Comparison of ENCODE assay signal across 15 cellular contexts in the genomic region with DNA sequence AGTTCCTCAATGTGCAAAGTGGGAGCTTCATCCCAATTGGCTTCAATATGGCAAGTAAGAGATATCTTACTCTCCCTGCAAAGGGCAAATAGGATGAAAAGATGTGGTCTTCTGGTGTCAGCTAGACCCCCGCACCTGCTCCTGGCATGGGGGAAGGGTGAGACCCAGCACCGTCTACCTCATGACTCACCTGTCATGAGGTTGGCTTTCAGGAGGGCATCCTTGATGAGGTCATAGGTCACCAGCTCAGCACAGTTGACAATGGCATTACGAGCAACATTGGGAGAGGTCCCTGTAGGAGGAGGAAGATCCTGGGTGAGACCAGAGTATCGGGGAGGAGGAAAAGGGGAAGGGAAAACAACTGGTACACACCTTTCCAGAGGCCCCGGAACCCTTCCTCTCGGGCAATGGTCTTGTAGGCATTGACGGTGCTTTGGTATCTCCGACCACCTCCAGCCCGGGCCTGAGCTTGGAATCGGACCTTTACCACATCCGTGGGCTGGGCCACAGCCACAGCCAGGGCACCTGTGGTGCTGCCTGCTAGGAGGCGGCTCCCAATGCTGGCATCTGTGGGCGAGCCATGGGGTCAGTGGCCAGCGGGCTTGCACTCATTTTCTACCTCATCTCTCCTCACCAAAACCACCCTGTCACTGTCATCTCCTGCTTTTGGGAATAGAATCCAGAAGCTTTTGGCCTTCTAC. TPM values are rescaled to one million over a fixed set of nuclear protein-coding genes. Genes with fewer than 3 reads are reported as not detected.
A peak's percentile ranks its signal among the peaks of the same experiment; 100 is the strongest.
DNase-seq lines count a peak whose midpoint lies in the region; ATAC-seq and TF ChIP-seq lines count a peak whose summit lies in the region.
"Had no signal": no experiment of that assay in that cellular context is flagged by ENCODE, and none has a peak within 500 bp of the region (broad histone marks: within the 10 kb centered on the region; RNA-seq: fewer than 3 reads in every experiment).

No MANE protein-coding gene starts in this region.

- no peak overlapping the region for H3K9ac ChIP-seq in H9 (ENCODE audit: extremely low read depth, insufficient read length, low read length)
- H3K9ac ChIP-seq: neural progenitor cell had no signal

- H3K14ac ChIP-seq in H9 (ENCODE audit: insufficient read depth, low read length), result no peak overlapping the region

- no peak overlapping the region for H2AK5ac ChIP-seq in H9 (ENCODE audit: insufficient read length, low read length)

- H3K4me1 Mint-ChIP-seq in CD14-positive monocyte, result peaks cover 76% of the 10 kb centered on the region
- H3K4me1 Mint-ChIP-seq in CD8-positive, alpha-beta T cell (ENCODE audit: low read depth), result peaks cover 90% of the 10 kb centered on the region
- H3K4me1 Mint-ChIP-seq in activated T-helper 17 cell treated with anti-CD3 and anti-CD28 coated beads, Interleukin-2, amount 50 U/mL, for 72 hours, result peaks cover 50% of the 10 kb centered on the region
- peaks cover 80 to 96% (median 84%) of the 10 kb centered on the region in 3 donors for H3K4me1 Mint-ChIP-seq in naive B cell
- H3K4me1 Mint-ChIP-seq in H9, result peaks cover 19 to 27% of the 10 kb centered on the region in 2 experiments

- H3K36me3 Mint-ChIP-seq in CD14-positive monocyte (peaks cover 75 to 87% of the 10 kb centered on the region in 2 donors), naive B cell (peaks cover 48 to 51% of the 10 kb centered on the region in 2 donors), H9 (ENCODE audit: insufficient read depth in 1 of 3, low read depth in 3 of 3) (peaks cover 57 to 78% (median 77%) of the 10 kb centered on the region in 3 experiments; a peak in 6 of 7 replicates)
- peaks cover 79% of the 10 kb centered on the region for H3K36me3 Mint-ChIP-seq in CD8-positive, alpha-beta T cell
- peaks cover 79% of the 10 kb centered on the region for H3K36me3 Mint-ChIP-seq in activated T-helper 17 cell treated with anti-CD3 and anti-CD28 coated beads, Interleukin-2, amount 50 U/mL, for 72 hours (ENCODE audit: low read depth)

- H3T11ph ChIP-seq in H9 (ENCODE audit: low read length), result no peak overlapping the region

- H4K5ac ChIP-seq in H9 (ENCODE audit: insufficient read length, low read depth, low read length), result no peak overlapping the region

- no peak overlapping the region for H3K23ac ChIP-seq in H9 (ENCODE audit: insufficient read length, low read depth, low read length)

- ATAC-seq in CD8-positive, alpha-beta T cell, result no peak
- ATAC-seq in activated T-helper 17 cell treated with anti-CD3 and anti-CD28 coated beads, Interleukin-2, amount 50 U/mL, for 72 hours (replicated peaks), result no peak
- no peak for ATAC-seq in naive B cell (ENCODE audit: low read depth in 2 of 2)
- ATAC-seq: right cardiac atrium had no signal

- peak overlapping the region; percentile 0 for H3K27ac ChIP-seq in CD8-positive, alpha-beta T cell (ENCODE audit: low read depth, low read length)
- no peak overlapping the region for H3K27ac ChIP-seq in H9 (ENCODE audit: insufficient read length, low read depth, low read length)
- H3K27ac ChIP-seq: breast epithelium, neural progenitor cell, uterus had no signal

- peak; percentile 16 for DNase-seq in CD14-positive monocyte (ENCODE audit: low spot score)
- DNase-seq in CD8-positive, alpha-beta T cell, result no peak
- no peak for DNase-seq in naive B cell
- no peak for DNase-seq in H9
- no peak for DNase-seq in stimulated activated naive CD4-positive, alpha-beta T cell treated with Interleukin-2 at 50 U/mL for 16 hours (lab: John Stamatoyannopoulos, UW)
- DNase-seq in NCI-H510A (lab: John Stamatoyannopoulos, UW), result no peak
- DNase-seq: activated gamma-delta T cell treated with Interleukin-2 at 50 U/mL for 16 hours; endodermal cell; mammary epithelial cell; right cardiac atrium; stimulated activated CD4-positive, alpha-beta T cell treated with anti-CD3 and anti-CD28 coated beads, Interleukin-4, amount 100 ng/mL, for 4 hours; uterus had no signal

- no peak overlapping the region for H4K91ac ChIP-seq in H9 (ENCODE audit: insufficient read length, low read depth, low read length)

- H3K56ac ChIP-seq in H9 (ENCODE audit: insufficient read length, low read depth, low read length), result no peak overlapping the region

- H3K27me3 ChIP-seq in CD8-positive, alpha-beta T cell (ENCODE audit: insufficient read depth, low read length), result no peaks in the 10 kb centered on the region
- H3K27me3 ChIP-seq in H9 (ENCODE audit: insufficient read depth, low read length), result no peaks in the 10 kb centered on the region
- H3K27me3 ChIP-seq: breast epithelium, neural progenitor cell, uterus had no signal

- H2BK15ac ChIP-seq in H9 (ENCODE audit: low read depth, low read length), result no peak overlapping the region

- no peak for TF ChIP-seq CTCF in CD14-positive monocyte (IDR thresholded peaks at IDR 0.05)
- TF ChIP-seq CTCF in CD8-positive, alpha-beta T cell (IDR thresholded peaks at IDR 0.05), result no peak
- no peak for TF ChIP-seq CTCF in H9 (conservative IDR thresholded peaks at IDR 0.05)

- H3K27ac Mint-ChIP-seq in CD14-positive monocyte, result peak overlapping the region in 5 of 7 donors; percentile 33 to 75 (median 62)
- H3K27ac Mint-ChIP-seq in CD8-positive, alpha-beta T cell, result peak overlapping the region; percentile 99
- H3K27ac Mint-ChIP-seq in activated T-helper 17 cell treated with anti-CD3 and anti-CD28 coated beads, Interleukin-2, amount 50 U/mL, for 72 hours, result peak overlapping the region; percentile 93
- peak overlapping the region; percentile 67 to 99 (median 94) for H3K27ac Mint-ChIP-seq in naive B cell
- H3K27ac Mint-ChIP-seq in H9, result no peak overlapping the region
- H3K27ac Mint-ChIP-seq: endodermal cell, neural progenitor cell had no signal

- H3K9me3 Mint-ChIP-seq in CD14-positive monocyte (no peaks in the 10 kb centered on the region), naive B cell (peaks cover 0 to 5% (median 0%) of the 10 kb centered on the region in 7 donors), H9 (no peaks in the 10 kb centered on the region; a peak in 1 of 5 replicates)
- no peaks in the 10 kb centered on the region for H3K9me3 Mint-ChIP-seq in CD8-positive, alpha-beta T cell
- H3K9me3 Mint-ChIP-seq in activated T-helper 17 cell treated with anti-CD3 and anti-CD28 coated beads, Interleukin-2, amount 50 U/mL, for 72 hours, result no peaks in the 10 kb centered on the region
- H3K9me3 Mint-ChIP-seq: endodermal cell, neural progenitor cell had no signal

- H2AFZ ChIP-seq in H9 (ENCODE audit: low read length), result no peak overlapping the region
- H2AFZ ChIP-seq: neural progenitor cell had no signal

- intact Hi-C loops in CD14-positive monocyte (cut with micrococcal nuclease), result no loop called here
- intact Hi-C loops in CD8-positive, alpha-beta T cell (cut with DNase I, micrococcal nuclease), result loop anchor here in 1 of 2 experiments (10.0 kb wide), 1 partner anchor 1182 kb away; a partner anchor contains a TSS

- peaks cover 58% of the 10 kb centered on the region for H3K36me3 ChIP-seq in CD8-positive, alpha-beta T cell (ENCODE audit: insufficient read depth, low read length)
- H3K36me3 ChIP-seq: breast epithelium, uterus had no signal

- no peak overlapping the region for H3K4me3 Mint-ChIP-seq in CD14-positive monocyte
- H3K4me3 Mint-ChIP-seq in CD8-positive, alpha-beta T cell, result peak overlapping the region; percentile 100
- peak overlapping the region; percentile 86 for H3K4me3 Mint-ChIP-seq in activated T-helper 17 cell treated with anti-CD3 and anti-CD28 coated beads, Interleukin-2, amount 50 U/mL, for 72 hours
- H3K4me3 Mint-ChIP-seq in naive B cell, result peak overlapping the region in 7 of 8 donors; percentile 12 to 65 (median 60)
- no peak overlapping the region for H3K4me3 Mint-ChIP-seq in H9
- H3K4me3 Mint-ChIP-seq: endodermal cell, neural progenitor cell had no signal

- no peak overlapping the region for H2BK120ac ChIP-seq in H9 (ENCODE audit: low read depth, low read length, poor library complexity, severe bottlenecking)

- no peak overlapping the region for H4K8ac ChIP-seq in H9 (replicated peaks; ENCODE audit: insufficient read length, low read depth, low read length)

- no peaks in the 10 kb centered on the region for H3K79me2 ChIP-seq in H9 (ENCODE audit: insufficient read depth, low read length)

- H3K4me1 ChIP-seq in CD8-positive, alpha-beta T cell (ENCODE audit: insufficient read depth, low read length), result peaks cover 88% of the 10 kb centered on the region
- no peaks in the 10 kb centered on the region; the same call in 1 of the 2 replicates for H3K4me1 ChIP-seq in H9 (ENCODE audit: insufficient read depth, low read length)
- H3K4me1 ChIP-seq: breast epithelium, uterus had no signal

- H3K9me3 ChIP-seq in CD8-positive, alpha-beta T cell (ENCODE audit: low read length), result no peaks in the 10 kb centered on the region
- no peaks in the 10 kb centered on the region for H3K9me3 ChIP-seq in H9 (ENCODE audit: control insufficient read depth, low read depth, low read length)
- H3K9me3 ChIP-seq: breast epithelium, uterus had no signal

- no peak overlapping the region for H2BK5ac ChIP-seq in H9 (ENCODE audit: insufficient read length, low read length)

- POLR2A ChIA-PET in CD8-positive, alpha-beta T cell (lab: Charles Lee), result interaction anchor here (1.3 to 22.1 kb wide), 3 partner anchors 8 to 32 kb away, joined by 10 to 428 read pairs (median 283); a partner anchor contains a TSS

- H3K27me3 Mint-ChIP-seq in CD14-positive monocyte (ENCODE audit: low read depth in 3 of 3) (peaks cover 0 to 2% (median 0%) of the 10 kb centered on the region in 3 donors), naive B cell (no peaks in the 10 kb centered on the region), H9 (ENCODE audit: low read depth) (no peaks in the 10 kb centered on the region)
- no peaks in the 10 kb centered on the region for H3K27me3 Mint-ChIP-seq in CD8-positive, alpha-beta T cell (ENCODE audit: low read depth)
- no peaks in the 10 kb centered on the region for H3K27me3 Mint-ChIP-seq in activated T-helper 17 cell treated with anti-CD3 and anti-CD28 coated beads, Interleukin-2, amount 50 U/mL, for 72 hours

- peaks cover 2% of the 10 kb centered on the region for H3K23me2 ChIP-seq in H9 (ENCODE audit: insufficient read length, low read depth, low read length, poor library complexity, severe bottlenecking)

- H3K79me1 ChIP-seq in H9 (ENCODE audit: insufficient read depth, low read depth, low read length, poor library complexity, severe bottlenecking), result no peaks in the 10 kb centered on the region

- peak overlapping the region; percentile 10 for H3K4me3 ChIP-seq in CD8-positive, alpha-beta T cell (ENCODE audit: low read depth, low read length)
- H3K4me3 ChIP-seq: breast epithelium, neural progenitor cell, uterus had no signal

- WGBS in H9 (ENCODE audit: extremely low coverage, insufficient read length, low lambda C conversion rate), result no CpG with 5 or more reads among the region's 14 CpGs

- CTCF ChIA-PET in CD8-positive, alpha-beta T cell (lab: Charles Lee), result interaction anchor here (1.2 to 2.8 kb wide), 5 partner anchors 10 to 57 kb away, joined by 4 to 10 read pairs (median 7); no protein-coding TSS in a partner anchor

- H2BK20ac ChIP-seq in H9 (ENCODE audit: low read depth, low read length, poor library complexity, severe bottlenecking), result no peak overlapping the region

- H3K4me2 ChIP-seq in H9 (ENCODE audit: insufficient read depth, insufficient read length, low read length), result no peak overlapping the region
- H3K4me2 ChIP-seq: neural progenitor cell had no signal

- no peak overlapping the region for H3K18ac ChIP-seq in H9 (ENCODE audit: insufficient read length, low read depth, low read length)

- no peak overlapping the region for H2BK12ac ChIP-seq in H9 (ENCODE audit: insufficient read length, low read depth, low read length)

- H4K20me1 ChIP-seq in H9 (ENCODE audit: control insufficient read depth, insufficient read depth, insufficient read length), result no peaks in the 10 kb centered on the region

- H3K4ac ChIP-seq in H9 (ENCODE audit: low read depth, low read length), result no peak overlapping the region

RNA-seq across cellular contexts. Expression of a gene that starts 6.0 kb away (rescaled TPM):
- polyA plus RNA-seq in CD14-positive monocyte (100 to 1,000 TPM; 649 to 665 TPM), naive B cell (ENCODE audit: low read depth in 6 of 6) (1,000 to 10,000 TPM; 1,601 to 2,628 (median 2,020) TPM)
- total RNA-seq in CD8-positive, alpha-beta T cell, result 100 to 1,000 TPM; 151 to 156 TPM
- 100 to 1,000 TPM; 199 to 269 TPM for total RNA-seq in activated T-helper 17 cell treated with anti-CD3 and anti-CD28 coated beads, Interleukin-2, amount 50 U/mL, for 72 hours
- 58.3 and 62.1 TPM in 2 replicates for total RNA-seq in H9 (2021)

RNA-seq across cellular contexts. Expression of a gene that starts 25.8 kb away (rescaled TPM):
- polyA plus RNA-seq in CD14-positive monocyte, result not detected
- total RNA-seq in CD8-positive, alpha-beta T cell, result not detected
- 1 to 10 TPM in 1 of 2 donors, not detected in 1; 1.2 TPM for total RNA-seq in activated T-helper 17 cell treated with anti-CD3 and anti-CD28 coated beads, Interleukin-2, amount 50 U/mL, for 72 hours
- under 1 TPM in 4 of 6 donors, not detected in 2; 0.32 to 0.72 (median 0.37) TPM for polyA plus RNA-seq in naive B cell (ENCODE audit: low read depth in 6 of 6)
- not detected in 2 replicates for total RNA-seq in H9 (2021)
- total RNA-seq: breast epithelium, mammary epithelial cell had no signal
- polyA plus RNA-seq: mammary epithelial cell, right cardiac atrium had no signal

RNA-seq across cellular contexts. Expression of a gene that starts 32.3 kb away (rescaled TPM):
- polyA plus RNA-seq in CD14-positive monocyte (not detected), naive B cell (ENCODE audit: low read depth in 6 of 6) (under 1 TPM in 3 of 6 donors, not detected in 3; 0.09 to 0.31 (median 0.11) TPM)
- total RNA-seq in CD8-positive, alpha-beta T cell, result 1 to 10 TPM; 1.7 to 2.2 TPM
- 1 to 10 TPM; 4.3 to 6.6 TPM for total RNA-seq in activated T-helper 17 cell treated with anti-CD3 and anti-CD28 coated beads, Interleukin-2, amount 50 U/mL, for 72 hours
- total RNA-seq in H9 (2021), result 0.77 and 0.85 TPM in 2 replicates

Comparison
In these comparisons a context has a peak if more than half of its experiments do, and no peak if none do; other contexts are left out.
1. H3K27ac Mint-ChIP-seq: peak in CD14-positive monocyte (5 of 7), CD8-positive, alpha-beta T cell (single experiment), activated T-helper 17 cell treated with anti-CD3 and anti-CD28 coated beads, Interleukin-2, amount 50 U/mL, for 72 hours (single experiment) and naive B cell (6 of 6); none in H9 (0 of 3).
2. H3K4me3 Mint-ChIP-seq: peak in CD8-positive, alpha-beta T cell (single experiment), activated T-helper 17 cell treated with anti-CD3 and anti-CD28 coated beads, Interleukin-2, amount 50 U/mL, for 72 hours (single experiment) and naive B cell (7 of 8); none in CD14-positive monocyte (0 of 2) and H9 (0 of 2).